In genomic region chr5:33440482-33441240, GRCh38 we compare ENCODE assay signal across 7 cellular contexts. TPM values are rescaled to one million over a fixed set of nuclear protein-coding genes. Genes with fewer than 3 reads are reported as not detected.
DNase-seq lines count a peak whose midpoint lies in the region; ATAC-seq and TF ChIP-seq lines count a peak whose summit lies in the region.

Gene TARS1 (plus strand): TSS chr5:33440965. CDS start chr5:33441087, 122 bp downstream.

- H3K36me3 ChIP-seq in hepatocyte (replicated peaks; ENCODE audit: insufficient read depth, low read depth): no peaks in the 10 kb centered on the region

- peak within 1 kb of the TSS; percentile 82 for H3K4me2 ChIP-seq in hepatocyte

- peak within 1 kb of the TSS; percentile 72 for H3K4me3 ChIP-seq in hepatocyte

- H3K79me2 ChIP-seq in hepatocyte: peaks cover 66% of the 10 kb centered on the region

- H3K27ac ChIP-seq in hepatocyte: peak within 1 kb of the TSS; percentile 93

- H3K9me2 ChIP-seq in hepatocyte (replicated peaks; ENCODE audit: insufficient read depth): no peaks in the 10 kb centered on the region

- H4K20me1 ChIP-seq in hepatocyte (ENCODE audit: insufficient read depth, poor library complexity, severe bottlenecking): peaks cover 35% of the 10 kb centered on the region

- DNase-seq in NCI-H2029 treated with DMSO at 0.1 percent for 48 hours (lab: John Stamatoyannopoulos, UW): peak; percentile 97
- peak; percentile 85 for DNase-seq in T-helper 9 cell
- peak; percentile 100 for DNase-seq in astrocyte of the hippocampus (ENCODE audit: low read depth, low spot score)
- DNase-seq in hepatocyte (ENCODE audit: low spot score): peak; percentile 99
- DNase-seq in renal cortical epithelial cell (ENCODE audit: low read depth): peak; percentile 100

- peak; percentile 95 for ATAC-seq in GM18511 (IDR thresholded peaks at IDR 0.05; ENCODE audit: unreplicated experiment)
- peak; percentile 91 for ATAC-seq in HG03025 (IDR thresholded peaks at IDR 0.05; ENCODE audit: low FRiP score, unreplicated experiment)

- no peaks in the 10 kb centered on the region for H3K27me3 ChIP-seq in hepatocyte

- no peaks in the 10 kb centered on the region for H3K9me3 ChIP-seq in hepatocyte (ENCODE audit: low read depth)

- H2AFZ ChIP-seq in hepatocyte: peak within 1 kb of the TSS; percentile 65

- 1% methylated on average over 52 of the region's 52 CpGs for WGBS in hepatocyte (ENCODE audit: low lambda C conversion rate, missing lambda C conversion rate)

- peaks cover 20% of the 10 kb centered on the region for H3K4me1 ChIP-seq in hepatocyte (ENCODE audit: insufficient read depth)

- no peak for TF ChIP-seq CTCF in hepatocyte (IDR thresholded peaks at IDR 0.05; ENCODE audit: poor library complexity)

RNA-seq across cellular contexts. Expression of gene TARS1, which starts in this region (rescaled TPM):
- 206 and 237 TPM in 2 replicates for total RNA-seq in hepatocyte
- 91.8 and 109 TPM in 2 replicates for polyA plus RNA-seq in hepatocyte
- 257 and 530 TPM in 2 replicates for total RNA-seq in renal cortical epithelial cell

Comparison
In these comparisons a context has a peak if more than half of its experiments do, and no peak if none do; other contexts are left out.
1. Peak in every context shown above with its lines: DNase-seq, ATAC-seq, H3K4me3 ChIP-seq and H3K27ac ChIP-seq.